ENCODE assay signal across 27 cellular contexts in the genomic region with DNA sequence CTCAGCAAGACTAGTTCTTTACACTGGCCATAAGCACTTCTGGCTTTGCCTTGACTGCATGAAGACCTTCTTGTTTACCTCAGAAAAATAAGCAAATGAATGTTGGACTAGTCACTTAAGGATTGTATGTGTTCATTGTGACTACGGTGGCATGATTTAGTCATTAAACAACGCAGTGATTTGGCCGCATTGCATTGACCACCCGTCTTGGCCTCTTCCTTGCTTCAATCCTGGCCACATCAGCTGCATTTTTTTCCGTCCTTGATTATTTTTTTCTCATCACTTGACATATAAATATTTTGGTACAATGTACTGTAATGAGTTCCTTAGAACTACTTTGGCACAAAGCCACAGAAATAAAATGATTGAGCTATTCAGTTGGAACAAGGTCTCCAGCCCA.
DNase-seq lines count a peak whose midpoint lies in the region; ATAC-seq lines count a peak whose summit lies in the region.
"Had no signal": no experiment of that assay in that cellular context is flagged by ENCODE, and none has a peak within 500 bp of the region (broad histone marks: within the 10 kb centered on the region; RNA-seq: fewer than 3 reads in every experiment).

No MANE protein-coding gene starts in this region.

- H3K9me3 ChIP-seq in SJSA1 (replicated peaks) = no peaks in the 10 kb centered on the region; the same call in 1 of the 2 replicates
- H3K9me3 ChIP-seq: A549; BE2C; BLaER1; BLaER1 treated with 17β-estradiol and CSF1 and Interleukin-3, amounts not matched to agents 10 nM and 100 nM; Caco-2 had no signal

- H3K4me3 ChIP-seq in SJSA1 = no peak overlapping the region
- H3K4me3 ChIP-seq: A549; BLaER1; BLaER1 treated with 17β-estradiol and CSF1 and Interleukin-3, amounts not matched to agents 10 nM and 100 nM had no signal

- H3K36me3 ChIP-seq in SJSA1 = no peaks in the 10 kb centered on the region
- H3K36me3 ChIP-seq: BE2C; BLaER1; BLaER1 treated with 17β-estradiol and CSF1 and Interleukin-3, amounts not matched to agents 10 nM and 100 nM had no signal

- H3K27ac ChIP-seq in SJSA1 = no peak overlapping the region
- H3K27ac ChIP-seq: 22Rv1; A549; BLaER1; BLaER1 treated with 17β-estradiol and CSF1 and Interleukin-3, amounts not matched to agents 10 nM and 100 nM; C4-2B had no signal

- peaks cover 15% of the 10 kb centered on the region for H3K4me1 ChIP-seq in SJSA1 (replicated peaks)
- H3K4me1 ChIP-seq: A549; BE2C; BLaER1; BLaER1 treated with 17β-estradiol and CSF1 and Interleukin-3, amounts not matched to agents 10 nM and 100 nM; Caco-2 had no signal

- no peak for ATAC-seq in HG03039 (IDR thresholded peaks at IDR 0.05; ENCODE audit: unreplicated experiment)
- ATAC-seq: A549; CD8-positive, alpha-beta T cell had no signal

- DNase-seq in SJSA1 (ENCODE audit: low read depth in 1 of 2, low spot score in 2 of 2) = peak; percentile 84 to 95
- DNase-seq: 8988T; ACHN; AML-193; BE2C; C1 segment of cervical spinal cord; Caco-2; Calu3; CD4-positive, alpha-beta memory T cell; CD4-positive, alpha-beta T cell; CD4-positive, CD25-positive, alpha-beta regulatory T cell; CD8-positive, alpha-beta memory T cell; CD8-positive, alpha-beta T cell; COR-L47; DMS 273 treated with DMSO at 0.1 percent for 48 hours; DMS153; DMS53; DMS79; DMS79 treated with DMSO at 0.1 percent for 48 hours; DND-41; EL had no signal

- H3K27me3 ChIP-seq in SJSA1 (replicated peaks) = no peaks in the 10 kb centered on the region
- H3K27me3 ChIP-seq: BE2C; BLaER1; BLaER1 treated with 17β-estradiol and CSF1 and Interleukin-3, amounts not matched to agents 10 nM and 100 nM had no signal
